Comparison of ENCODE assay signal across 8 cellular contexts in the genomic region with DNA sequence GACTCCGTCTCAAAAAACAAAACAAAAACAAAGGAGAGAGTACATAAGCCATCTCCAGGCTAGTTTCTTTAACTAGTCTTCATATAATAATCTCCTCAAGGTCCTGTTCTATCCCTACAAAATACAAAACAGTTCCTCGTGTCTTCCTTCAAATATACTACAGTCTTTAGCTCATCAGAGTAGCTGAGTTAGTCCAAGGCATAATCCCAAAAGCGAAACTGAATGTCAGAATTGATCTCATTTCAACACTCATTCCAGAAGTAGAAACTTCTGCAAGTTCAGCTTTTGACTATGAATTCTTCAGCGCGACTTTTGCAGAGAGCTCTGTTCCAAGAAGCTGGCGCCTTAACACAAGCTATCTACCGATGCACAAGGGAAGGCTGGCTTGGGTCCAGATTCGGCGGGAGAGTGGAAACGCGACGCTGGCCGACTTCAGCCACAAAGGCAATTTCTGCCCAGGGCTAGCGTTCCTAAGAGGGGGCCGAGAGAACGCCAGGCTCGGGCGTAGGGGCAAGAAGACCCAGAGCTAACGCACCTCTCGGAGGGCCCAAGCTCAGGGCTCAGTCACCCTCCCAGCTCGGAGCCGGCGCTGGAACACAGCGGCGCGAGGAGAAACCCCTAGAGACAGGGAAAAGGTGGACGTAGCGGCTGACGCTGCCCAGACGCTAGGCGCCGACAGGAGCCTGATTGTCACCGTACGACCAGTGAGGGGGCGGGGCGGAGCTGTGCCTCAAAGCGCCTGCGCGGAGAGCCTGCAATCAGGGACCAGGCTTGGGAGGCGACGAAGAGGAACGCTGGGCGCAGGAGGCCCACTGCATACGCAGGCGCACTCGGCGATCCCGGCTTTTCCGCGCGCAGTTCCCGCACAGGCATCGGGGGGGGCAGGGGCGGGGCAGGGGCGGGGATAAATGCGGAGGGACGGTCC. TPM values are rescaled to one million over a fixed set of nuclear protein-coding genes. Genes with fewer than 3 reads are reported as not detected.
DNase-seq lines count a peak whose midpoint lies in the region; ATAC-seq and TF ChIP-seq lines count a peak whose summit lies in the region.

No MANE protein-coding gene starts in this region.

- ATAC-seq in natural killer cell treated with Interleukin-12 subunit alpha and Interleukin-12 subunit beta and Interleukin-15 and Interleukin-18, amount 100 ng/mL, for 72 hours: peak; percentile 96

- peak overlapping the region; percentile 99 for H3K4me3 Mint-ChIP-seq in natural killer cell treated with Interleukin-12 subunit alpha and Interleukin-12 subunit beta and Interleukin-15 and Interleukin-18, amount 100 ng/mL, for 72 hours

- peaks cover 40 to 46% of the 10 kb centered on the region in 2 donors for H3K4me1 Mint-ChIP-seq in natural killer cell treated with Interleukin-12 subunit alpha and Interleukin-12 subunit beta and Interleukin-15 and Interleukin-18, amount 100 ng/mL, for 72 hours (ENCODE audit: low read depth in 2 of 2)

- no peaks in the 10 kb centered on the region for H3K27me3 Mint-ChIP-seq in natural killer cell treated with Interleukin-12 subunit alpha and Interleukin-12 subunit beta and Interleukin-15 and Interleukin-18, amount 100 ng/mL, for 72 hours

- TF ChIP-seq CTCF in LNCaP clone FGC (IDR thresholded peaks at IDR 0.05; ENCODE audit: control insufficient read depth, extremely low read depth, insufficient read depth) (0 out of 2 replicates have a peak, but pooled peaks have one; percentile 21), fibroblast of pulmonary artery (IDR thresholded peaks at IDR 0.05; ENCODE audit: low read length, missing control alignments) (no peak)

- no peaks in the 10 kb centered on the region for H3K36me3 Mint-ChIP-seq in natural killer cell treated with Interleukin-12 subunit alpha and Interleukin-12 subunit beta and Interleukin-15 and Interleukin-18, amount 100 ng/mL, for 72 hours

- H3K27ac Mint-ChIP-seq in natural killer cell treated with Interleukin-12 subunit alpha and Interleukin-12 subunit beta and Interleukin-15 and Interleukin-18, amount 100 ng/mL, for 72 hours: peak overlapping the region; percentile 99 to 100

- DNase-seq in EL (peak; percentile 99), H4 (ENCODE audit: low spot score) (peak; percentile 98), LNCaP clone FGC (ENCODE audit: low read depth) (peak; percentile 94), RPMI8226 (peak; percentile 96), fibroblast of pulmonary artery (ENCODE audit: low read depth) (peak; percentile 99)
- DNase-seq in activated T-helper 9 cell treated with anti-CD3 and anti-CD28 coated beads, Interleukin-2, amount 50 U/mL, for 16 hours (ENCODE audit: low read depth): peak; percentile 96
- DNase-seq in natural killer cell treated with Interleukin-12 subunit alpha and Interleukin-12 subunit beta and Interleukin-15 and Interleukin-18, amount 100 ng/mL, for 72 hours (ENCODE audit: low spot score): peak; percentile 99
- peak; percentile 97 for DNase-seq in stimulated activated naive CD4-positive, alpha-beta T cell treated with Interleukin-2 at 50 U/mL for 16 hours (lab: John Stamatoyannopoulos, UW)

- peak overlapping the region; percentile 65 for H3K4me3 ChIP-seq in LNCaP clone FGC (ENCODE audit: low read depth, low read length)
- peak overlapping the region; percentile 89 for H3K4me3 ChIP-seq in fibroblast of pulmonary artery (replicated peaks; ENCODE audit: low read depth, low read length)

- no peaks in the 10 kb centered on the region for H3K9me3 Mint-ChIP-seq in natural killer cell treated with Interleukin-12 subunit alpha and Interleukin-12 subunit beta and Interleukin-15 and Interleukin-18, amount 100 ng/mL, for 72 hours

RNA-seq across cellular contexts. Expression of gene HSDL2, which starts 0.5 kb away (rescaled TPM):
- 37.2 and 45.6 TPM in 2 replicates for total RNA-seq in H4 (2014; rRNA removed; shearing (Covaris generic))
- total RNA-seq in natural killer cell treated with Interleukin-12 subunit alpha and Interleukin-12 subunit beta and Interleukin-15 and Interleukin-18, amount 100 ng/mL, for 72 hours: 10 to 100 TPM; 15.6 to 19.6 TPM

RNA-seq across cellular contexts. Expression of gene PTBP3, which starts 46.0 kb away (rescaled TPM):
- total RNA-seq in H4 (2014; rRNA removed; shearing (Covaris generic)): 21.0 and 30.8 TPM in 2 replicates
- 100 to 1,000 TPM; 123 to 143 TPM for total RNA-seq in natural killer cell treated with Interleukin-12 subunit alpha and Interleukin-12 subunit beta and Interleukin-15 and Interleukin-18, amount 100 ng/mL, for 72 hours

Comparison
In these comparisons a context has a peak if more than half of its experiments do, and no peak if none do; other contexts are left out.
1. Peak in every context shown above with its lines: DNase-seq, ATAC-seq and H3K4me3 ChIP-seq.